In the genomic region with DNA sequence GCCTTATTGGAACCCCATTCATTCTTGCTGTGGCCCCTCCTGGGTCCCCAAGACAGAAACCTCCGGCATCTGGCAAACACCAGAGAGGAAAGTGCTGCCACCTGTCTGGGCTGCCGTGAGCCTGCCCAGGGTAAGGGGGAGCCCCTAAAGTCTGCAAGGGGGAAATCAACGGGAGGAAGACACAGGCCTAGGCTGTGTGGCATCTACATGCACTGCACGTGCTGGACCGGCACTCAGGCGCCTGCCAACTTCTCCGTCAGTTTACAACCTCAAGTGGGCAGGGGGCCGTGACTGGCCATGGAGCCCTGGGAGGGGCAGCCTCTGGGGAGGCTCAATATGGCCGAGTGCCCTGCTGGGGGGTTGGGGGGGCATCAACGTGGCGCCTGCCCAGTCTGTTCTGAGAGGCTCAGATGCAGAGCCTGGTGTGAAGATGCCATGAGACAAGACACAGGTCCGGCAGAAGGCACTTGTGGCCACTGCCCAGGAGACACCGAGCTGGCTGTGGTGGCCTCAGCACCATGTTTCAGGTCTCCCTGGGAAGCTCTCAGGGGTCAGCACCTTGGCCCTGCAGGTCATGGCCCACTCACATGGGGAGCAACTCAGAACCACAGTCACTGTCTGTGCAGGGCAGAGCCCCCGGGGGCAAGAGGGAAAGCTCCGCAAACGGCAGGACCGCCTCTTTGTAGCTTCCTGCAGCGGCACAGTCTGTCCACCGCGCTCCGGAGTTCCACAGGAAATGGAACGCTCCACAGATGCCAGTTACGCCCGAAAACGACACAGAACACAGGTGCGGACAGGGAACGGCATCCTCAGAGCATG, we compare ENCODE assay signal across 8 cellular contexts. TPM values are rescaled to one million over a fixed set of nuclear protein-coding genes. Genes with fewer than 3 reads are reported as not detected.
DNase-seq lines count a peak whose midpoint lies in the region; ATAC-seq, FAIRE-seq and TF ChIP-seq lines count a peak whose summit lies in the region.
"Had no signal": no experiment of that assay in that cellular context is flagged by ENCODE, and none has a peak within 500 bp of the region (broad histone marks: within the 10 kb centered on the region; RNA-seq: fewer than 3 reads in every experiment).

No MANE protein-coding gene starts in this region.

- FAIRE-seq in small intestine (lab: Jason Lieb, UNC): no peak
- FAIRE-seq: islet of Langerhans had no signal

- no peak overlapping the region for H2AFZ ChIP-seq in DND-41 (ENCODE audit: low read depth, low read length)

- H3K79me2 ChIP-seq in DND-41 (ENCODE audit: insufficient read depth, low read length): peaks cover 91% of the 10 kb centered on the region

- H3K4me2 ChIP-seq in DND-41 (ENCODE audit: insufficient read depth, low read length): no peak overlapping the region

- peak; percentile 36 for DNase-seq in DND-41
- DNase-seq in activated CD4-positive, alpha-beta T cell treated with anti-CD3 and anti-CD28 coated beads, Interleukin-2, amount 50 U/mL, for 48 hours: peak; percentile 29 to 38
- DNase-seq in globus pallidus (ENCODE audit: low spot score): peak; percentile 42
- DNase-seq in small intestine: peak; percentile 20
- DNase-seq in pons (ENCODE audit: low spot score): no peak
- DNase-seq in HAP-1 (ENCODE audit: low spot score in 2 of 2): no peak

- no peak for TF ChIP-seq CTCF in DND-41 (IDR thresholded peaks at IDR 0.05; ENCODE audit: borderline replicate concordance, extremely low read depth, low read length, poor library complexity, severe bottlenecking)

- in situ Hi-C loops in HAP-1 (cut with MboI; ENCODE audit: low sequenced_read_pairs): no loop called here

- ATAC-seq in DND-41 (ENCODE audit: insufficient read depth, low read depth) (no peak; the same call in 2 of the 3 replicates), HG03457 (IDR thresholded peaks at IDR 0.05; ENCODE audit: unreplicated experiment) (no peak)

- H3K4me1 ChIP-seq in DND-41 (ENCODE audit: insufficient read depth, low read length) (0 out of 2 replicates have a peak, but pooled peaks cover 3% of the 10 kb centered on the region), small intestine (ENCODE audit: control insufficient read depth in 2 of 2, insufficient read depth in 1 of 2, low read depth in 1 of 2, low read length in 1 of 2) (peaks cover 10 to 18% of the 10 kb centered on the region in 2 donors), HAP-1 (peaks cover 11% of the 10 kb centered on the region)

- H3K27ac ChIP-seq in DND-41 (ENCODE audit: low read length) (no peak overlapping the region), small intestine (ENCODE audit: low read depth in 1 of 2, low read length in 1 of 2) (peak overlapping the region in 1 of 2 donors; percentile 71)

- H3K9me3 ChIP-seq in DND-41 (ENCODE audit: insufficient read depth, low read length, severe bottlenecking) (no peaks in the 10 kb centered on the region), small intestine (ENCODE audit: control insufficient read depth, low read depth) (no peaks in the 10 kb centered on the region), HAP-1 (no peaks in the 10 kb centered on the region)

- peaks cover 95% of the 10 kb centered on the region for H4K20me1 ChIP-seq in DND-41 (ENCODE audit: insufficient read depth, low read length)

- H3K9ac ChIP-seq in DND-41 (ENCODE audit: low read depth, low read length): no peak overlapping the region

- H3K4me3 ChIP-seq in DND-41 (ENCODE audit: low read depth in 1 of 2, low read length in 2 of 2) (no peak overlapping the region), small intestine (ENCODE audit: low read depth in 1 of 2, low read length in 2 of 2) (no peak overlapping the region), HAP-1 (no peak overlapping the region)

- H3K27me3 ChIP-seq in DND-41 (ENCODE audit: insufficient read depth, low read length, poor library complexity) (no peaks in the 10 kb centered on the region), small intestine (ENCODE audit: control insufficient read depth in 2 of 2, insufficient read depth in 2 of 2, low read length in 2 of 2) (no peaks in the 10 kb centered on the region), HAP-1 (ENCODE audit: low read depth) (no peaks in the 10 kb centered on the region)

- peaks cover 61% of the 10 kb centered on the region for H3K36me3 ChIP-seq in DND-41 (ENCODE audit: insufficient read depth, low read length)
- H3K36me3 ChIP-seq in small intestine (ENCODE audit: control insufficient read depth in 2 of 2, insufficient read depth in 2 of 2, low read length in 2 of 2): peaks cover 7 to 25% of the 10 kb centered on the region in 2 donors
- peaks cover 30% of the 10 kb centered on the region for H3K36me3 ChIP-seq in HAP-1 (replicated peaks)

- WGBS in small intestine, 3 donors: 40 to 55% (median 43%) methylated on average over 26 to 27 of the region's 27 CpGs

RNA-seq across cellular contexts. Expression of gene UCKL1, which starts 8.4 kb away (rescaled TPM):
- 100 to 1,000 TPM in 1 of 3 donors, 10 to 100 TPM in 2; 47.1 to 131 (median 81.1) TPM for polyA plus RNA-seq in small intestine

RNA-seq across cellular contexts. Expression of gene ZNF512B, which starts 21.9 kb away (rescaled TPM):
- polyA plus RNA-seq in small intestine: 1 to 10 TPM; 2.5 to 4.3 (median 3.0) TPM

RNA-seq across cellular contexts. Expression of gene SAMD10, which starts 31.6 kb away (rescaled TPM):
- 1 to 10 TPM; 3.6 to 7.3 (median 5.8) TPM for polyA plus RNA-seq in small intestine

RNA-seq across cellular contexts. Expression of gene PRPF6, which starts 33.1 kb away (rescaled TPM):
- 10 to 100 TPM; 35.3 to 48.6 (median 47.5) TPM for polyA plus RNA-seq in small intestine

RNA-seq across cellular contexts. Expression of gene DNAJC5, which starts 52.9 kb away (rescaled TPM):
- polyA plus RNA-seq in small intestine: 10 to 100 TPM; 37.0 to 52.3 (median 43.7) TPM

Comparison
In these comparisons a context has a peak if more than half of its experiments do, and no peak if none do; other contexts are left out.
1. DNase-seq: peak in DND-41 (single experiment), activated CD4-positive, alpha-beta T cell treated with anti-CD3 and anti-CD28 coated beads, Interleukin-2, amount 50 U/mL, for 48 hours (2 of 2), globus pallidus (single experiment) and small intestine (single experiment); none in pons (single experiment) and HAP-1 (0 of 2).